1 cellular context compared by ENCODE assay signal in the genomic region with DNA sequence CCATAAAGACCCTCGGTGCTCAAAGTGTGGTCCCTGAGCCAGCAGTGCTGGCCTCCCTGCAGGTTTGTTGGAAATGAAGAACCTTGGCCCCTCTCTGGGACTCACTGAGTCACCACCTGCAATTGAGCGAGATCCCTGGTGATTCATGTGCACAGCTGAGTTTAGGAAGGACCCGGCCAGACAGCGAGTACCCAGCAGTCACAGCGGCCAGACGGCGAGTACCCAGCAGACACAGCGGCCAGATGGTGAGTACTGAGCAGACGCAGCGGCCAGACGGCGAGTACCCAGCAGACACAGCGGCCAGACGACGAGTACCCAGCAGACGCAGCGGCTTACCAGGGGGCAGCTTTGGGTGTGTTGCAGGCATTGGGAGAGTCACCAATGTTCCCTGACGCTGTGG.
TF ChIP-seq lines count a peak whose summit lies in the region.

No MANE protein-coding gene starts in this region.

TF ChIP-seq in H1, 55 proteins besides CTCF, POLR2A, EP300 and RAD21 (continued from another document):
- TF ChIP-seq RNF2 (IDR thresholded peaks at IDR 0.05; ENCODE audit: borderline replicate concordance, low read depth, low read length, missing control alignments, poor library complexity, severe bottlenecking) (no peak), POU5F1 (IDR thresholded peaks at IDR 0.05; ENCODE audit: low read depth, low read length) (no peak), RXRA (IDR thresholded peaks at IDR 0.05; ENCODE audit: insufficient read depth, low read depth, low read length) (no peak), HDAC6 (IDR thresholded peaks at IDR 0.05; ENCODE audit: low read depth, low read length) (no peak), ZNF274 (IDR thresholded peaks at IDR 0.05; ENCODE audit: borderline replicate concordance, extremely low read depth, low read length) (no peak), CREB1 (IDR thresholded peaks at IDR 0.05) (no peak)
